Comparison of ENCODE assay signal across 24 cellular contexts in genomic region chr10:82625497-82626151, GRCh38.
"Had no signal": no experiment of that assay in that cellular context is flagged by ENCODE, and none has a peak within 500 bp of the region (broad histone marks: within the 10 kb centered on the region; RNA-seq: fewer than 3 reads in every experiment).

No MANE protein-coding gene starts in this region.

- H3K27me3 Mint-ChIP-seq: activated naive CD8-positive, alpha-beta T cell treated with anti-CD3 and anti-CD28 coated beads for 36 hours had no signal

- H3K4me3 Mint-ChIP-seq: activated naive CD4-positive, alpha-beta T cell treated with anti-CD3 and anti-CD28 coated beads for 36 hours; activated naive CD8-positive, alpha-beta T cell treated with anti-CD3 and anti-CD28 coated beads for 36 hours; activated T-helper 1 cell treated with anti-CD3 and anti-CD28 coated beads, Interleukin-12 subunit alpha, Interleukin-12 subunit beta, Interleukin-2, Interleukin-4 antibody, amounts not matched to agents 30 ng/mL and 10 ng/mL and 1 ng/mL, durations not matched to agents 14 hours and 24 hours and 36 hours; nephron progenitor cell had no signal

- H3K4me1 ChIP-seq: adrenal gland, ascending aorta, right lobe of liver, tibial nerve had no signal

- H3K4me3 ChIP-seq: adrenal gland, ascending aorta, coronary artery, dorsolateral prefrontal cortex, left ventricle myocardium inferior, lung, right lobe of liver, tibial nerve had no signal

- ATAC-seq: activated CD4-positive, CD25-positive, alpha-beta regulatory T cell treated with anti-CD3 and anti-CD28 coated beads, Interleukin-2, amount 50 U/mL, for 24 hours; right lobe of liver had no signal

- H3K27ac Mint-ChIP-seq: activated naive CD4-positive, alpha-beta T cell treated with anti-CD3 and anti-CD28 coated beads for 36 hours; activated naive CD8-positive, alpha-beta T cell treated with anti-CD3 and anti-CD28 coated beads for 36 hours; activated T-helper 1 cell treated with anti-CD3 and anti-CD28 coated beads, Interleukin-12 subunit alpha, Interleukin-12 subunit beta, Interleukin-2, Interleukin-4 antibody, amounts not matched to agents 30 ng/mL and 10 ng/mL and 1 ng/mL, durations not matched to agents 14 hours and 24 hours and 36 hours; nephron progenitor cell had no signal

- DNase-seq: activated CD4-positive, alpha-beta T cell treated with anti-CD3 and anti-CD28 coated beads for 48 hours; activated CD4-positive, alpha-beta T cell treated with anti-CD3 and anti-CD28 coated beads, Interleukin-2, amount 50 U/mL, for 48 hours; activated CD8-positive, alpha-beta memory T cell treated with anti-CD3 and anti-CD28 coated beads for 24 hours; activated effector memory CD4-positive, alpha-beta T cell treated with anti-CD3 and anti-CD28 coated beads, Interleukin-2, amount 50 U/mL, for 16 hours; activated naive CD4-positive, alpha-beta T cell treated with anti-CD3 and anti-CD28 coated beads for 36 hours; activated naive CD8-positive, alpha-beta T cell treated with anti-CD3 and anti-CD28 coated beads for 36 hours; adrenal gland; brain microvascular endothelial cell; dorsolateral prefrontal cortex; effector memory CD4-positive, alpha-beta T cell; islet precursor cell; left ventricle myocardium inferior; mesendoderm; nephron progenitor cell; right lobe of liver; stimulated activated CD4-positive, alpha-beta T cell treated with anti-CD3 and anti-CD28 coated beads, Interleukin-2, amount 100 ng/mL, for 48 hours; stimulated activated naive CD4-positive, alpha-beta T cell treated with Interleukin-2 at 50 U/mL for 16 hours had no signal

- H3K36me3 Mint-ChIP-seq: activated naive CD8-positive, alpha-beta T cell treated with anti-CD3 and anti-CD28 coated beads for 36 hours had no signal

- H3K36me3 ChIP-seq: adrenal gland, ascending aorta, brain microvascular endothelial cell, left ventricle myocardium inferior, neutrophil, right lobe of liver, tibial nerve had no signal

- H3K9me3 ChIP-seq: adrenal gland, ascending aorta, left ventricle myocardium inferior, neutrophil, right lobe of liver, tibial nerve had no signal

- H3K4me1 Mint-ChIP-seq: activated naive CD8-positive, alpha-beta T cell treated with anti-CD3 and anti-CD28 coated beads for 36 hours had no signal
